In the genomic region with DNA sequence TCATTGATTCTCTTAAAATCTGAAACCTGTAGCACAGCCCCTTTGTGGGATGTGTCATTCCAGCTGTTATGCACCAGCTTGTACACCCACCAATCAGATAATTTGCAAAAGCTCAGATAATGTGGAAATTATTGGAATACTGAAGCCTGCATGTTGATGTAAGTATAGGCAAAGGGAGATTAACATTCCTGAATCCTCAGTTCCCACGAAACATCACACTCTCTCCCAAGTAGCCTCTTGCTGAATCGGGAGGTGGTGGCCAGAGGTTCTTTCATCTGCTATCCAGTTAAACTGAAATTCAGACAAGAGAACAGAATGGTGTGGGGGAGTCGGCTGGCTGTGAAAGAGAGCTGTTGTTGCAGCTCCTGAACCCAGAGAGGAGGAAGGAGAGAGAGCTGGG, we compare ENCODE assay signal across 24 cellular contexts.
"Had no signal": no experiment of that assay in that cellular context is flagged by ENCODE, and none has a peak within 500 bp of the region (broad histone marks: within the 10 kb centered on the region; RNA-seq: fewer than 3 reads in every experiment).

No MANE protein-coding gene starts in this region.

- H3K36me3 Mint-ChIP-seq: activated naive CD4-positive, alpha-beta T cell treated with anti-CD3 and anti-CD28 coated beads, Interleukin-2, amount 50 U/mL, for 24 hours; stimulated activated memory B cell treated with anti-CD40 and anti-IgM and Interleukin-4, amounts not matched to agents 10 μg/mL and 1 μg/mL and 100 μg/mL, for 72 hours had no signal

- H3K4me3 Mint-ChIP-seq: activated CD4-positive, alpha-beta memory T cell treated with anti-CD3 and anti-CD28 coated beads, Interleukin-2, amount 10 ng/mL, durations not matched to agents 7 days and 5 days; activated CD4-positive, alpha-beta T cell treated with anti-CD3 and anti-CD28 coated beads, Interleukin-2, amount 10 ng/mL, durations not matched to agents 24 days and 14 days; activated naive CD4-positive, alpha-beta T cell treated with anti-CD3 and anti-CD28 coated beads, Interleukin-2, amount 50 U/mL, for 24 hours; activated T-helper 1 cell treated with anti-CD3 and anti-CD28 coated beads, Interleukin-12 subunit alpha, Interleukin-12 subunit beta, Interleukin-2, Interleukin-4 antibody, amounts not matched to agents 30 ng/mL and 10 ng/mL and 1 ng/mL, durations not matched to agents 14 hours and 24 hours and 36 hours; effector memory CD8-positive, alpha-beta T cell; memory B cell; nephron; stimulated activated memory B cell treated with anti-CD40 and anti-IgM and Interleukin-4, amounts not matched to agents 10 μg/mL and 1 μg/mL and 100 μg/mL, for 72 hours; T-helper 1 cell treated with Interleukin-12 subunit alpha and Interleukin-12 subunit beta and Interleukin-4 antibody, amounts not matched to agents 30 μg/mL and 1 μg/mL, for 36 hours had no signal

- H3K9me3 ChIP-seq: adrenal gland, colonic mucosa, heart left ventricle, right lobe of liver, transverse colon had no signal

- H3K9me3 Mint-ChIP-seq: activated CD4-positive, alpha-beta memory T cell treated with anti-CD3 and anti-CD28 coated beads, Interleukin-2, amount 10 ng/mL, durations not matched to agents 7 days and 5 days; activated CD4-positive, alpha-beta T cell treated with anti-CD3 and anti-CD28 coated beads, Interleukin-2, amount 10 ng/mL, durations not matched to agents 24 days and 14 days; activated naive CD4-positive, alpha-beta T cell treated with anti-CD3 and anti-CD28 coated beads, Interleukin-2, amount 50 U/mL, for 24 hours; activated T-helper 1 cell treated with anti-CD3 and anti-CD28 coated beads, Interleukin-12 subunit alpha, Interleukin-12 subunit beta, Interleukin-2, Interleukin-4 antibody, amounts not matched to agents 30 ng/mL and 10 ng/mL and 1 ng/mL, durations not matched to agents 14 hours and 24 hours and 36 hours; effector memory CD8-positive, alpha-beta T cell; nephron; T-helper 1 cell treated with Interleukin-12 subunit alpha and Interleukin-12 subunit beta and Interleukin-4 antibody, amounts not matched to agents 30 μg/mL and 1 μg/mL, for 36 hours had no signal

- FAIRE-seq: bronchial epithelial cell, endothelial cell of umbilical vein, urothelium cell line had no signal

- H3K27me3 Mint-ChIP-seq: activated naive CD4-positive, alpha-beta T cell treated with anti-CD3 and anti-CD28 coated beads, Interleukin-2, amount 50 U/mL, for 24 hours had no signal

- H3K4me3 ChIP-seq: adrenal gland, colonic mucosa, dorsolateral prefrontal cortex, heart left ventricle, right lobe of liver, smooth muscle cell, transverse colon had no signal

- H3K27ac ChIP-seq: adrenal gland, colonic mucosa, dorsolateral prefrontal cortex, heart left ventricle, right lobe of liver, transverse colon had no signal

- H3K36me3 ChIP-seq: adrenal gland, colonic mucosa, heart left ventricle, right lobe of liver, transverse colon had no signal

- H3K4me2 ChIP-seq: smooth muscle cell had no signal

- DNase-seq: activated CD4-positive, alpha-beta memory T cell treated with anti-CD3 and anti-CD28 coated beads, Interleukin-2, amount 10 ng/mL, durations not matched to agents 7 days and 5 days; activated CD4-positive, alpha-beta T cell treated with anti-CD3 and anti-CD28 coated beads, Interleukin-2, amount 10 ng/mL, durations not matched to agents 24 days and 14 days; activated gamma-delta T cell treated with Interleukin-2 at 50 U/mL for 16 hours; adrenal gland; colonic mucosa; dorsolateral prefrontal cortex; effector memory CD8-positive, alpha-beta T cell; heart left ventricle; islet precursor cell; left cardiac atrium; occipital lobe; right lobe of liver; stimulated activated CD4-positive, alpha-beta T cell treated with anti-CD3 and anti-CD28 coated beads, Interleukin-15, amount 100 ng/mL, for 24 hours; transverse colon had no signal

- H3K27ac Mint-ChIP-seq: activated CD4-positive, alpha-beta memory T cell treated with anti-CD3 and anti-CD28 coated beads, Interleukin-2, amount 10 ng/mL, durations not matched to agents 7 days and 5 days; activated CD4-positive, alpha-beta T cell treated with anti-CD3 and anti-CD28 coated beads, Interleukin-2, amount 10 ng/mL, durations not matched to agents 24 days and 14 days; activated naive CD4-positive, alpha-beta T cell treated with anti-CD3 and anti-CD28 coated beads, Interleukin-2, amount 50 U/mL, for 24 hours; activated T-helper 1 cell treated with anti-CD3 and anti-CD28 coated beads, Interleukin-12 subunit alpha, Interleukin-12 subunit beta, Interleukin-2, Interleukin-4 antibody, amounts not matched to agents 30 ng/mL and 10 ng/mL and 1 ng/mL, durations not matched to agents 14 hours and 24 hours and 36 hours; effector memory CD8-positive, alpha-beta T cell; memory B cell; stimulated activated memory B cell treated with anti-CD40 and anti-IgM and Interleukin-4, amounts not matched to agents 10 μg/mL and 1 μg/mL and 100 μg/mL, for 72 hours; T-helper 1 cell treated with Interleukin-12 subunit alpha and Interleukin-12 subunit beta and Interleukin-4 antibody, amounts not matched to agents 30 μg/mL and 1 μg/mL, for 36 hours had no signal

- H3K4me1 ChIP-seq: adrenal gland, colonic mucosa, heart left ventricle, right lobe of liver, transverse colon had no signal

- H3K4me1 Mint-ChIP-seq: activated CD4-positive, alpha-beta memory T cell treated with anti-CD3 and anti-CD28 coated beads, Interleukin-2, amount 10 ng/mL, durations not matched to agents 7 days and 5 days; activated CD4-positive, alpha-beta T cell treated with anti-CD3 and anti-CD28 coated beads, Interleukin-2, amount 10 ng/mL, durations not matched to agents 24 days and 14 days; activated naive CD4-positive, alpha-beta T cell treated with anti-CD3 and anti-CD28 coated beads, Interleukin-2, amount 50 U/mL, for 24 hours had no signal

- H3K27me3 ChIP-seq: adrenal gland, colonic mucosa, dorsolateral prefrontal cortex, right lobe of liver, transverse colon had no signal
